ENCODE assay signal across 8 cellular contexts in genomic region chr5:41869150-41869738, GRCh38. TPM values are rescaled to one million over a fixed set of nuclear protein-coding genes. Genes with fewer than 3 reads are reported as not detected.
A peak's percentile ranks its signal among the peaks of the same experiment; 100 is the strongest.
DNase-seq lines count a peak whose midpoint lies in the region; ATAC-seq and TF ChIP-seq lines count a peak whose summit lies in the region.

No MANE protein-coding gene starts in this region.

- H3K9me3 Mint-ChIP-seq in dendritic cell treated with granulocyte-macrophage colony-stimulating factor and Interleukin-4, amounts not matched to agents 40 ng/mL and 50 ng/mL, for 4 days: no peaks in the 10 kb centered on the region

- H3K27ac ChIP-seq in SK-N-SH (ENCODE audit: low read depth in 2 of 2, low read length in 1 of 2) (peak overlapping the region; percentile 72 to 89; a peak in 3 of 4 replicates), left lung (peak overlapping the region; percentile 77 to 86), stomach smooth muscle (ENCODE audit: low read length) (peak overlapping the region; percentile 93)

- H3K36me3 ChIP-seq in SK-N-SH (replicated peaks in 1 of 2; ENCODE audit: control insufficient read depth in 1 of 2, insufficient read depth in 2 of 2, low read length in 1 of 2) (no peaks in the 10 kb centered on the region), left lung (no peaks in the 10 kb centered on the region), stomach smooth muscle (ENCODE audit: control insufficient read depth in 2 of 2, insufficient read depth in 2 of 2, low read length in 2 of 2) (peaks cover 0 to 3% of the 10 kb centered on the region in 2 donors)

- H3K27me3 Mint-ChIP-seq in dendritic cell treated with granulocyte-macrophage colony-stimulating factor and Interleukin-4, amounts not matched to agents 40 ng/mL and 50 ng/mL, for 4 days: peaks cover 19% of the 10 kb centered on the region

- ATAC-seq in HG03354 (IDR thresholded peaks at IDR 0.05; ENCODE audit: poor library complexity, severe bottlenecking, unreplicated experiment): peak; percentile 4
- ATAC-seq in left lung: peak; percentile 13
- ATAC-seq in GM19023 (IDR thresholded peaks at IDR 0.05; ENCODE audit: unreplicated experiment): no peak

- H3K9me3 ChIP-seq in SK-N-SH (no peaks in the 10 kb centered on the region), left lung (no peaks in the 10 kb centered on the region), stomach smooth muscle (ENCODE audit: control insufficient read depth in 2 of 2, low read length in 2 of 2) (no peaks in the 10 kb centered on the region)

- peaks cover 19% of the 10 kb centered on the region for H3K4me1 Mint-ChIP-seq in dendritic cell treated with granulocyte-macrophage colony-stimulating factor and Interleukin-4, amounts not matched to agents 40 ng/mL and 50 ng/mL, for 4 days (ENCODE audit: low read depth)

- peak overlapping the region; percentile 71 for H3K27ac Mint-ChIP-seq in dendritic cell treated with granulocyte-macrophage colony-stimulating factor and Interleukin-4, amounts not matched to agents 40 ng/mL and 50 ng/mL, for 4 days

- H3K4me1 ChIP-seq in SK-N-SH (ENCODE audit: control insufficient read depth in 1 of 2, insufficient read depth in 2 of 2, low read depth in 1 of 2, low read length in 1 of 2): peaks cover 6 to 12% of the 10 kb centered on the region in 2 experiments; a peak in 1 of 4 replicates
- peaks cover 0 to 18% of the 10 kb centered on the region in 2 donors for H3K4me1 ChIP-seq in left lung
- H3K4me1 ChIP-seq in stomach smooth muscle (ENCODE audit: control insufficient read depth, insufficient read depth, low read length): peaks cover 20% of the 10 kb centered on the region

- CTCF ChIA-PET in SK-N-SH (lab: Yijun Ruan, JAX): interaction anchor here (1.0 to 5.7 kb wide), 5 partner anchors 12 to 200 kb away, joined by 3 to 46 read pairs (median 4); no protein-coding TSS in a partner anchor

- H3K27me3 ChIP-seq in SK-N-SH (ENCODE audit: insufficient read depth) (no peaks in the 10 kb centered on the region), left lung (peaks cover 0 to 7% of the 10 kb centered on the region in 2 donors), stomach smooth muscle (ENCODE audit: control insufficient read depth in 1 of 2, insufficient read depth in 2 of 2, low read length in 2 of 2) (no peaks in the 10 kb centered on the region)

- H3F3A ChIP-seq in SK-N-SH (replicated peaks; ENCODE audit: insufficient read depth): peaks cover 4% of the 10 kb centered on the region

- H3K9ac ChIP-seq in SK-N-SH: peak overlapping the region; percentile 84
- H3K9ac ChIP-seq in stomach smooth muscle (ENCODE audit: low read length in 2 of 2): peak overlapping the region; percentile 91 to 95

- intact Hi-C loops in dendritic cell treated with granulocyte-macrophage colony-stimulating factor and Interleukin-4, amounts not matched to agents 40 ng/mL and 50 ng/mL, for 4 days (cut with micrococcal nuclease): no loop called here
- intact Hi-C loops in left lung (cut with DNase I): no loop called here

- POLR2A ChIA-PET in SK-N-SH (lab: Yijun Ruan, JAX): interaction anchor here (0.6 to 1.3 kb wide), 2 partner anchors 35 to 1176 kb away, joined by 5 to 10 read pairs; partner anchors contain the start of gene RIMOC1

- H3K36me3 Mint-ChIP-seq in dendritic cell treated with granulocyte-macrophage colony-stimulating factor and Interleukin-4, amounts not matched to agents 40 ng/mL and 50 ng/mL, for 4 days (ENCODE audit: low read depth): no peaks in the 10 kb centered on the region

- H2AFZ ChIP-seq in SK-N-SH (ENCODE audit: low read depth): peak overlapping the region; percentile 96

- H3K4me3 ChIP-seq in SK-N-SH (ENCODE audit: low read depth in 2 of 2, low read length in 1 of 2) (peak overlapping the region; percentile 85 to 91), left lung (peak overlapping the region; percentile 70 to 81), stomach smooth muscle (ENCODE audit: low read length in 2 of 2) (peak overlapping the region; percentile 82 to 91)

- peak overlapping the region; percentile 87 for H3K4me3 Mint-ChIP-seq in dendritic cell treated with granulocyte-macrophage colony-stimulating factor and Interleukin-4, amounts not matched to agents 40 ng/mL and 50 ng/mL, for 4 days

- peaks cover 14% of the 10 kb centered on the region for H3K79me2 ChIP-seq in SK-N-SH (ENCODE audit: insufficient read depth)

- 17% methylated on average over 27 of the region's 28 CpGs for WGBS in SK-N-SH (ENCODE audit: low lambda C conversion rate)

- TF ChIP-seq CTCF in SK-N-SH (IDR thresholded peaks at IDR 0.05) (no peak), left lung (IDR thresholded peaks at IDR 0.05) (no peak)

- peak overlapping the region; percentile 94 for H3K4me2 ChIP-seq in SK-N-SH

- H4K20me1 ChIP-seq in SK-N-SH (ENCODE audit: insufficient read depth): no peaks in the 10 kb centered on the region

- no peak for TF ChIP-seq EP300 in SK-N-SH (IDR thresholded peaks at IDR 0.05; ENCODE audit: borderline replicate concordance in 1 of 2, low read depth in 1 of 2, low read length in 1 of 2)

- TF ChIP-seq RAD21 in SK-N-SH (IDR thresholded peaks at IDR 0.05; ENCODE audit: low read length): no peak

- H3K9me2 ChIP-seq in SK-N-SH: no peaks in the 10 kb centered on the region

- DNase-seq in EL (peak; percentile 56), SK-N-SH (peak; percentile 69), left lung (peak; percentile 57 to 87), NOMO-1 treated with DMSO at 0.1 percent for 48 hours (lab: John Stamatoyannopoulos, UW; ENCODE audit: unreplicated experiment) (no peak)

TF ChIP-seq in SK-N-SH, 30 proteins besides CTCF, POLR2A, EP300 and RAD21:
- TF ChIP-seq PBX3 (IDR thresholded peaks at IDR 0.05) (no peak), MAX (IDR thresholded peaks at IDR 0.05; ENCODE audit: low read depth) (peak; percentile 61; the same call in 1 of the 2 replicates), RCOR1 (IDR thresholded peaks at IDR 0.05; ENCODE audit: low read length) (no peak), MXI1 (IDR thresholded peaks at IDR 0.05; ENCODE audit: low read depth, low read length) (peak; percentile 89), JUND (IDR thresholded peaks at IDR 0.05) (no peak), FOXM1 (IDR thresholded peaks at IDR 0.05; ENCODE audit: low read depth) (no peak), SMC3 (IDR thresholded peaks at IDR 0.05; ENCODE audit: low read depth, low read length) (no peak), MEF2A (IDR thresholded peaks at IDR 0.05; ENCODE audit: borderline replicate concordance, low read depth) (no peak), ELF1 (IDR thresholded peaks at IDR 0.05) (no peak), CHD2 (IDR thresholded peaks at IDR 0.05; ENCODE audit: low read length, partially characterized antibody) (no peak), SIN3A (IDR thresholded peaks at IDR 0.05; ENCODE audit: borderline replicate concordance, low read depth, low read length) (no peak), NRF1 (IDR thresholded peaks at IDR 0.05; ENCODE audit: low read depth, low read length) (no peak), TCF12 (IDR thresholded peaks at IDR 0.05) (no peak)

RNA-seq across cellular contexts. Expression of gene OXCT1, which starts 1.0 kb away (rescaled TPM):
- polyA plus RNA-seq in SK-N-SH (2012; rRNA removed): 11.7 and 14.9 TPM in 2 replicates
- polyA plus RNA-seq in SK-N-SH (2012; cell fraction: cytosol; rRNA removed): 18.4 and 20.9 TPM in 2 replicates
- 6.4 and 12.6 TPM in 2 replicates for polyA plus RNA-seq in SK-N-SH (2012; cell fraction: nucleus; rRNA removed)
- total RNA-seq in left lung: 10 to 100 TPM; 20.5 to 26.8 TPM

RNA-seq across cellular contexts. Expression of gene RIMOC1, which starts 34.9 kb away (rescaled TPM):
- polyA plus RNA-seq in SK-N-SH (2012; rRNA removed): 6.5 and 9.5 TPM in 2 replicates
- polyA plus RNA-seq in SK-N-SH (2012; cell fraction: cytosol; rRNA removed): 11.6 and 14.4 TPM in 2 replicates
- polyA plus RNA-seq in SK-N-SH (2012; cell fraction: nucleus; rRNA removed): 2.3 and 6.3 TPM in 2 replicates
- total RNA-seq in left lung: 10 to 100 TPM; 32.5 to 35.5 TPM

RNA-seq across cellular contexts. Expression of gene FBXO4, which starts 55.8 kb away (rescaled TPM):
- 2.9 and 3.9 TPM in 2 replicates for polyA plus RNA-seq in SK-N-SH (2012; rRNA removed)
- polyA plus RNA-seq in SK-N-SH (2012; cell fraction: cytosol; rRNA removed): 6.0 and 6.3 TPM in 2 replicates
- polyA plus RNA-seq in SK-N-SH (2012; cell fraction: nucleus; rRNA removed): 1.3 and 2.8 TPM in 2 replicates
- total RNA-seq in left lung: 10 to 100 TPM in 1 of 2 donors, 1 to 10 TPM in 1; 6.4 to 11.3 TPM
